1 cellular context compared by ENCODE assay signal in genomic region chr3:9218514-9218846, GRCh38.
TF ChIP-seq lines count a peak whose summit lies in the region.

No MANE protein-coding gene starts in this region.

TF ChIP-seq in SK-N-SH treated with all-trans-retinoic acid at 6 μM for 48 hours, 23 proteins besides CTCF, POLR2A, EP300 and RAD21 (continued from another document):
- TF ChIP-seq TSHZ2 (CRISPR knock-in tag; IDR thresholded peaks at IDR 0.05) = no peak
